11 cellular contexts compared by ENCODE assay signal in genomic region chr11:110713469-110713776, GRCh38. TPM values are rescaled to one million over a fixed set of nuclear protein-coding genes. Genes with fewer than 3 reads are reported as not detected.
A peak's percentile ranks its signal among the peaks of the same experiment; 100 is the strongest.
DNase-seq lines count a peak whose midpoint lies in the region; TF ChIP-seq lines count a peak whose summit lies in the region.
"Had no signal": no experiment of that assay in that cellular context is flagged by ENCODE, and none has a peak within 500 bp of the region (broad histone marks: within the 10 kb centered on the region; RNA-seq: fewer than 3 reads in every experiment).

No MANE protein-coding gene starts in this region.

- no peak overlapping the region for H2AFZ ChIP-seq in MM.1S (ENCODE audit: low read length)
- no peak overlapping the region for H2AFZ ChIP-seq in parathyroid adenoma

- peak overlapping the region in 2 of 10 experiments; percentile 67 to 77; a peak in 3 of 20 replicates for H3K4me3 ChIP-seq in BLaER1 treated with 17β-estradiol and CSF1 and Interleukin-3, amounts not matched to agents 10 nM and 100 nM
- no peak overlapping the region for H3K4me3 ChIP-seq in MM.1S (ENCODE audit: low read length)
- peak overlapping the region; percentile 87 for H3K4me3 ChIP-seq in fibroblast of the aortic adventitia (ENCODE audit: low read depth, low read length)
- no peak overlapping the region for H3K4me3 ChIP-seq in parathyroid adenoma (ENCODE audit: low read depth, low read length)
- H3K4me3 ChIP-seq: SJCRH30 had no signal

- H3K27ac ChIP-seq in BLaER1 treated with 17β-estradiol and CSF1 and Interleukin-3, amounts not matched to agents 10 nM and 100 nM: no peak overlapping the region
- H3K27ac ChIP-seq in MM.1S (ENCODE audit: low read length) (no peak overlapping the region), parathyroid adenoma (no peak overlapping the region)
- H3K27ac ChIP-seq: SJCRH30 had no signal

- H4K20me1 ChIP-seq in BLaER1 treated with 17β-estradiol and CSF1 and Interleukin-3, amounts not matched to agents 10 nM and 100 nM: no peaks in the 10 kb centered on the region; a peak in 1 of 22 replicates
- no peaks in the 10 kb centered on the region for H4K20me1 ChIP-seq in MM.1S (ENCODE audit: insufficient read depth, low read length)

- H3K4me2 ChIP-seq in BLaER1 treated with 17β-estradiol and CSF1 and Interleukin-3, amounts not matched to agents 10 nM and 100 nM: peak overlapping the region in 10 of 11 experiments; percentile 94 to 100 (median 98); a peak in 18 of 22 replicates
- H3K4me2 ChIP-seq in MM.1S (ENCODE audit: low read depth, low read length) (peak overlapping the region; percentile 99; the same call in 1 of the 2 replicates), parathyroid adenoma (ENCODE audit: low read length) (peak overlapping the region; percentile 81)

- H3K9ac ChIP-seq in BLaER1 treated with 17β-estradiol and CSF1 and Interleukin-3, amounts not matched to agents 10 nM and 100 nM: no peak overlapping the region
- H3K9ac ChIP-seq in MM.1S (ENCODE audit: low read length) (no peak overlapping the region), parathyroid adenoma (no peak overlapping the region)

- H3K9me2 ChIP-seq in MM.1S (replicated peaks; ENCODE audit: insufficient read depth, low read length): no peaks in the 10 kb centered on the region

- DNase-seq in MM.1S (no peak), fibroblast of the aortic adventitia (ENCODE audit: low read depth) (no peak), dermis blood vessel endothelial cell (no peak), germinal center (ENCODE audit: low spot score) (no peak), NCI-H1092 (lab: John Stamatoyannopoulos, UW) (no peak)
- DNase-seq in stimulated activated CD4-positive, alpha-beta T cell treated with anti-CD3 and anti-CD28 coated beads, Interleukin-4, amount 100 ng/mL, for 24 hours: no peak
- DNase-seq: activated CD8-positive, alpha-beta memory T cell treated with anti-CD3 and anti-CD28 coated beads, Interleukin-2, amount 50 U/mL, for 4 hours; NCI-H2171; SJCRH30 had no signal

- TF ChIP-seq CTCF in MM.1S (IDR thresholded peaks at IDR 0.05; ENCODE audit: low read length) (no peak), fibroblast of the aortic adventitia (IDR thresholded peaks at IDR 0.05; ENCODE audit: insufficient read depth, low read length) (no peak), parathyroid adenoma (IDR thresholded peaks at IDR 0.05) (no peak)

- no peaks in the 10 kb centered on the region for H3K79me2 ChIP-seq in MM.1S (ENCODE audit: low read length)
- H3K79me2 ChIP-seq in parathyroid adenoma: no peaks in the 10 kb centered on the region

- peaks cover 0 to 11% (median 0%) of the 10 kb centered on the region in 11 experiments; a peak in 3 of 22 replicates for H3K9me3 ChIP-seq in BLaER1 treated with 17β-estradiol and CSF1 and Interleukin-3, amounts not matched to agents 10 nM and 100 nM (replicated peaks in 1 of 11)
- H3K9me3 ChIP-seq in MM.1S (replicated peaks; ENCODE audit: insufficient read depth, low read length) (no peaks in the 10 kb centered on the region), parathyroid adenoma (ENCODE audit: control insufficient read depth, low read length) (no peaks in the 10 kb centered on the region)
- H3K9me3 ChIP-seq: SJCRH30 had no signal

- no peaks in the 10 kb centered on the region for H3K36me3 ChIP-seq in BLaER1 treated with 17β-estradiol and CSF1 and Interleukin-3, amounts not matched to agents 10 nM and 100 nM
- no peaks in the 10 kb centered on the region for H3K36me3 ChIP-seq in MM.1S (replicated peaks; ENCODE audit: insufficient read depth, low read length)
- no peaks in the 10 kb centered on the region for H3K36me3 ChIP-seq in parathyroid adenoma (ENCODE audit: control insufficient read depth, insufficient read depth, low read length)
- H3K36me3 ChIP-seq: SJCRH30 had no signal

- no peaks in the 10 kb centered on the region for H3F3A ChIP-seq in MM.1S (ENCODE audit: insufficient read depth, low read length)

- peaks cover 50 to 61% (median 53%) of the 10 kb centered on the region in 11 experiments for H3K27me3 ChIP-seq in BLaER1 treated with 17β-estradiol and CSF1 and Interleukin-3, amounts not matched to agents 10 nM and 100 nM
- no peaks in the 10 kb centered on the region for H3K27me3 ChIP-seq in MM.1S (replicated peaks; ENCODE audit: insufficient read depth, low read length)
- no peaks in the 10 kb centered on the region for H3K27me3 ChIP-seq in parathyroid adenoma (ENCODE audit: control insufficient read depth, insufficient read depth, low read length)
- H3K27me3 ChIP-seq: SJCRH30 had no signal

- peaks cover 7 to 26% (median 18%) of the 10 kb centered on the region in 10 experiments; a peak in 18 of 20 replicates for H3K4me1 ChIP-seq in BLaER1 treated with 17β-estradiol and CSF1 and Interleukin-3, amounts not matched to agents 10 nM and 100 nM
- H3K4me1 ChIP-seq in MM.1S (ENCODE audit: low read length) (no peaks in the 10 kb centered on the region; the same call in 1 of the 2 replicates), parathyroid adenoma (no peaks in the 10 kb centered on the region)
- H3K4me1 ChIP-seq: SJCRH30 had no signal

RNA-seq across cellular contexts. Expression of gene ARHGAP20, which starts 1.2 kb away (rescaled TPM):
- 17.5 and 20.0 TPM in 2 replicates for total RNA-seq in fibroblast of the aortic adventitia (ENCODE audit: low replicate concordance)
- total RNA-seq in dermis blood vessel endothelial cell: 1.0 and 1.5 TPM in 2 replicates
- total RNA-seq: SJCRH30 had no signal
